Comparison of ENCODE assay signal across 11 cellular contexts in the genomic region with DNA sequence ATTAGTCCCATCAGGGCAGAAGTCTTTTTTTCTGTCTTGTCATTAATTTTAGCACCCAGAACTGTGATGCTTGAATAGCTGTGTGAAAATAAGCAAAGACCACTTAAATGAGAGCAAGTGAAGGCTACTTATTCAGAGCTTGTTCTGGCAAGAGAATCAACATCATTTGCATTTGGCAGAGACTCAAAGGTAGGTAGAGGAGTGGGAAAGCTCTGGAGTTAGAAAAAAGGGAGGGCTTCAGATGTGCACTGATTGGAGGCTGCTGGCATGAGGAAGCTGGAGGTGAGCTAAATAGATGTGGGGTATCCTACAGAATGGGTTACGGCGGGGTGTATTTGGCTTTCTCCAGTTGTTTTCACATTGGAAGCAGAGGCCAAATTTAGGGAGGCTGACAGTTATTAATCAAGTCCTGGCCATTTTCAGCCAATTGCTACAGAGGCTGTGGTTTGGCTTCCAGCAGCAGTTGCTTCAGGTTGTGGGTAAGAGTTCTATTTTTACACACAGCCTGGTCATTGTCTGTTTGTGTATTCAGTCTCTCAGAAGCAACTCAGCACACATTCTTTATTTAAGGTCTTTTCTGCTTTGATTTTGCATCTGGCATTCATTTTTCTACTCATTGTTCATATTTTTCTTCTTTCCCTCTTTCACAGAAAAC.
DNase-seq lines count a peak whose midpoint lies in the region; ATAC-seq and TF ChIP-seq lines count a peak whose summit lies in the region.
"Had no signal": no experiment of that assay in that cellular context is flagged by ENCODE, and none has a peak within 500 bp of the region (broad histone marks: within the 10 kb centered on the region; RNA-seq: fewer than 3 reads in every experiment).

No MANE protein-coding gene starts in this region.

- 0 out of 2 replicates have a peak overlapping the region, but pooled peaks have one; percentile 6 for H3K4me3 ChIP-seq in AG10803 (ENCODE audit: low read length)
- H3K4me3 ChIP-seq in NB4 (ENCODE audit: low read depth, low read length) = no peak overlapping the region
- no peak overlapping the region for H3K4me3 ChIP-seq in right cardiac atrium (ENCODE audit: low read length)
- no peak overlapping the region for H3K4me3 ChIP-seq in tibial artery
- H3K4me3 ChIP-seq: right lobe of liver, SJSA1 had no signal

- TF ChIP-seq POLR2A in NB4 (IDR thresholded peaks at IDR 0.05; ENCODE audit: extremely low read depth, insufficient read length) = no peak

- ATAC-seq in right cardiac atrium (peak; percentile 49 to 56), HG02938 (IDR thresholded peaks at IDR 0.05; ENCODE audit: unreplicated experiment) (no peak)
- ATAC-seq: right lobe of liver had no signal

- H3K27ac ChIP-seq in right cardiac atrium (ENCODE audit: low read length) (no peak overlapping the region), tibial artery (no peak overlapping the region)
- H3K27ac ChIP-seq: right lobe of liver, SJSA1 had no signal

- no peaks in the 10 kb centered on the region for H3K4me1 ChIP-seq in right cardiac atrium (ENCODE audit: control insufficient read depth, insufficient read depth, low read length)
- H3K4me1 ChIP-seq in tibial artery = no peaks in the 10 kb centered on the region
- H3K4me1 ChIP-seq: right lobe of liver, SJSA1 had no signal

- no peaks in the 10 kb centered on the region for H3K36me3 ChIP-seq in tibial artery
- H3K36me3 ChIP-seq: right lobe of liver, SJSA1 had no signal

- H3K27me3 ChIP-seq in right cardiac atrium (ENCODE audit: control insufficient read depth, insufficient read depth) = no peaks in the 10 kb centered on the region
- no peaks in the 10 kb centered on the region for H3K27me3 ChIP-seq in tibial artery
- H3K27me3 ChIP-seq: right lobe of liver, SJSA1 had no signal

- intact Hi-C loops in right cardiac atrium (cut with DNase I) = no loop called here
- intact Hi-C loops in tibial artery (cut with DNase I; ENCODE audit: low total_unique reads) = no loop called here

- no peak for TF ChIP-seq CTCF in AG10803 (conservative IDR thresholded peaks at IDR 0.05; ENCODE audit: low read length)
- no peak for TF ChIP-seq CTCF in NB4 (IDR thresholded peaks at IDR 0.05; ENCODE audit: low read depth, low read length)
- TF ChIP-seq CTCF in tibial artery (IDR thresholded peaks at IDR 0.05) = no peak

- no peaks in the 10 kb centered on the region for H3K9me3 ChIP-seq in right cardiac atrium (ENCODE audit: control insufficient read depth, low read length)
- peaks cover 0 to 13% (median 0%) of the 10 kb centered on the region in 3 donors for H3K9me3 ChIP-seq in tibial artery
- H3K9me3 ChIP-seq: right lobe of liver had no signal

- 78% methylated on average over 2 of the region's 2 CpGs for WGBS in right cardiac atrium

- peak; percentile 92 for DNase-seq in AG10803 (ENCODE audit: low read depth)
- DNase-seq in NB4 (ENCODE audit: low read depth) = peak; percentile 40
- DNase-seq in RPMI7951 (ENCODE audit: low read depth) = peak; percentile 81
- peak in 1 of 3 donors; percentile 34 for DNase-seq in right cardiac atrium
- DNase-seq in tibial artery = no peak
- no peak for DNase-seq in cortex of kidney (lab: John Stamatoyannopoulos, UW)
- DNase-seq in islet precursor cell = no peak
- DNase-seq: CD4-positive, alpha-beta memory T cell; right lobe of liver had no signal

Comparison
In these comparisons a context has a peak if more than half of its experiments do, and no peak if none do; other contexts are left out.
1. DNase-seq: peak in AG10803 (single experiment), NB4 (single experiment) and RPMI7951 (single experiment); none in tibial artery (0 of 2), cortex of kidney (single experiment) and islet precursor cell (single experiment).